In genomic region chr5:108524564-108524963, GRCh38 we compare ENCODE assay signal across 21 cellular contexts.
"Had no signal": no experiment of that assay in that cellular context is flagged by ENCODE, and none has a peak within 500 bp of the region (broad histone marks: within the 10 kb centered on the region; RNA-seq: fewer than 3 reads in every experiment).

No MANE protein-coding gene starts in this region.

- H3K36me3 ChIP-seq: heart left ventricle, neutrophil, right lobe of liver, tibial artery, upper lobe of left lung, uterus had no signal

- FAIRE-seq: endothelial cell of umbilical vein, islet of Langerhans had no signal

- H3K4me3 ChIP-seq: coronary artery, heart left ventricle, mucosa of descending colon, psoas muscle, right lobe of liver, tibial artery, upper lobe of left lung, uterus had no signal

- H3K27me3 ChIP-seq: heart left ventricle, neutrophil, right lobe of liver, tibial artery, upper lobe of left lung, uterus had no signal

- H3K4me1 ChIP-seq: heart left ventricle, psoas muscle, right lobe of liver, tibial artery, uterus had no signal

- DNase-seq: effector CD4-positive, alpha-beta T cell; endodermal cell; erythroblast; foreskin melanocyte; heart left ventricle; hippocampal formation; kidney glomerular epithelial cell; mucosa of descending colon; naive thymus-derived CD8-positive, alpha-beta T cell; psoas muscle; retina; right lobe of liver; stimulated activated CD4-positive, alpha-beta T cell treated with anti-CD3 and anti-CD28 coated beads, Interleukin-2, amount 100 ng/mL, for 24 hours; stimulated activated naive CD4-positive, alpha-beta T cell treated with Interleukin-2 at 50 U/mL for 16 hours; tibial artery; upper lobe of left lung; uterus had no signal

- H3K27ac Mint-ChIP-seq: endodermal cell; naive thymus-derived CD8-positive, alpha-beta T cell had no signal

- H3K4me3 Mint-ChIP-seq: endodermal cell; naive thymus-derived CD8-positive, alpha-beta T cell had no signal

- H3K9me3 ChIP-seq: neutrophil, right lobe of liver, upper lobe of left lung, uterus had no signal

- H3K27ac ChIP-seq: coronary artery, heart left ventricle, neutrophil, psoas muscle, right lobe of liver, tibial artery, upper lobe of left lung, uterus had no signal

- ATAC-seq: heart left ventricle; mucosa of descending colon; naive thymus-derived CD8-positive, alpha-beta T cell; psoas muscle had no signal
